Comparison of ENCODE assay signal across 25 cellular contexts in genomic region chr4:184190711-184191110, GRCh38. TPM values are rescaled to one million over a fixed set of nuclear protein-coding genes. Genes with fewer than 3 reads are reported as not detected.
DNase-seq lines count a peak whose midpoint lies in the region; ATAC-seq and TF ChIP-seq lines count a peak whose summit lies in the region.
"Had no signal": no experiment of that assay in that cellular context is flagged by ENCODE, and none has a peak within 500 bp of the region (broad histone marks: within the 10 kb centered on the region; RNA-seq: fewer than 3 reads in every experiment).

No MANE protein-coding gene starts in this region.

- H4K20me1 ChIP-seq in mammary epithelial cell (ENCODE audit: insufficient read depth, low read length), result no peaks in the 10 kb centered on the region

- peaks cover 23% of the 10 kb centered on the region for H3K79me1 ChIP-seq in trophoblast cell (ENCODE audit: low read length)

- dilution Hi-C loops in mammary epithelial cell (cut with HindIII; ENCODE audit: low sequenced_read_pairs), result no loop called here

- DNase-seq in MCF 10A (ENCODE audit: unreplicated experiment) (no peak), mammary epithelial cell (no peak), inferior parietal cortex (ENCODE audit: extremely low spot score) (peak; percentile 34), trophoblast cell (no peak), thyroid gland (no peak)
- DNase-seq in CD8-positive, alpha-beta T cell, result no peak
- DNase-seq: BE2C, Calu3, DND-41, NCI-H1048, NCI-H1417, NCI-H1694, NCI-H2081, NCI-H2227 treated with DMSO at 0.1 percent for 48 hours, NCI-H69, Right ventricle myocardium superior, RPMI8226 had no signal

- H3K9me3 ChIP-seq in mammary epithelial cell (replicated peaks; ENCODE audit: insufficient read depth, low read length), result no peaks in the 10 kb centered on the region
- peaks cover 2% of the 10 kb centered on the region for H3K9me3 ChIP-seq in trophoblast cell (ENCODE audit: insufficient read depth, low read depth, low read length)
- H3K9me3 ChIP-seq in thyroid gland, result no peaks in the 10 kb centered on the region
- H3K9me3 ChIP-seq in CD8-positive, alpha-beta T cell (ENCODE audit: low read length), result no peaks in the 10 kb centered on the region
- H3K9me3 ChIP-seq: BE2C had no signal

- POLR2A ChIA-PET in MCF 10A (lab: Yijun Ruan, JAX), result no interaction called here
- POLR2A ChIA-PET in CD8-positive, alpha-beta T cell (lab: Charles Lee), result no interaction called here

- H3K4me3 Mint-ChIP-seq in MCF 10A (ENCODE audit: unreplicated experiment), result no peak overlapping the region
- no peak overlapping the region for H3K4me3 Mint-ChIP-seq in CD8-positive, alpha-beta T cell
- H3K4me3 Mint-ChIP-seq: CD14-positive monocyte, IgD-negative memory B cell had no signal

- peak overlapping the region; percentile 81 for H2BK5ac ChIP-seq in trophoblast cell (ENCODE audit: low read depth, low read length, poor library complexity)

- peak overlapping the region; percentile 92 for H2BK120ac ChIP-seq in trophoblast cell (ENCODE audit: insufficient read depth, low read length, poor library complexity)

- WGBS in mammary epithelial cell (ENCODE audit: low coverage, missing lambda C conversion rate), result 95% methylated on average over 4 of the region's 4 CpGs
- no CpG with 5 or more reads among the region's 4 CpGs for WGBS in trophoblast cell (ENCODE audit: extremely low coverage, insufficient coverage, insufficient read length)
- 97 to 99% methylated on average over 4 of the region's 4 CpGs for WGBS in thyroid gland, 2 donors

- peak overlapping the region; percentile 95 for H4K91ac ChIP-seq in trophoblast cell (ENCODE audit: low read depth, low read length)

- H3K9ac ChIP-seq in mammary epithelial cell (ENCODE audit: insufficient read depth, low read length) (no peak overlapping the region), trophoblast cell (ENCODE audit: low read length) (no peak overlapping the region)
- H3K9ac ChIP-seq: KMS-11 had no signal

- in situ Hi-C loops in mammary epithelial cell (cut with MboI; ENCODE audit: low sequenced_read_pairs in 2 of 2), result no loop called here

- no peaks in the 10 kb centered on the region for H3K27me3 Mint-ChIP-seq in MCF 10A (ENCODE audit: insufficient read depth, unreplicated experiment)
- no peaks in the 10 kb centered on the region for H3K27me3 Mint-ChIP-seq in CD8-positive, alpha-beta T cell (ENCODE audit: low read depth)

- H3K27ac Mint-ChIP-seq in MCF 10A (ENCODE audit: low read depth, unreplicated experiment), result peak overlapping the region; percentile 22
- H3K27ac Mint-ChIP-seq in CD8-positive, alpha-beta T cell, result no peak overlapping the region
- H3K27ac Mint-ChIP-seq: CD14-positive monocyte, IgD-negative memory B cell had no signal

- peaks cover 4% of the 10 kb centered on the region for H3K4me1 ChIP-seq in mammary epithelial cell (ENCODE audit: insufficient read depth, low read length)
- peaks cover 13 to 15% of the 10 kb centered on the region in 2 experiments for H3K4me1 ChIP-seq in trophoblast cell (ENCODE audit: control insufficient read depth in 1 of 2, insufficient read depth in 2 of 2, low read length in 2 of 2)
- H3K4me1 ChIP-seq in thyroid gland, result no peaks in the 10 kb centered on the region
- H3K4me1 ChIP-seq in CD8-positive, alpha-beta T cell (ENCODE audit: insufficient read depth, low read length), result no peaks in the 10 kb centered on the region
- H3K4me1 ChIP-seq: BE2C had no signal

- H2AK5ac ChIP-seq in trophoblast cell (ENCODE audit: low read length), result peak overlapping the region; percentile 84

- no peak for TF ChIP-seq POLR2A in thyroid gland (IDR thresholded peaks at IDR 0.05)

- peak overlapping the region; percentile 82 for H4K8ac ChIP-seq in trophoblast cell (ENCODE audit: low read depth, low read length)

- no peaks in the 10 kb centered on the region for H3K79me2 ChIP-seq in mammary epithelial cell (ENCODE audit: insufficient read depth, low read length)
- no peaks in the 10 kb centered on the region for H3K79me2 ChIP-seq in trophoblast cell (ENCODE audit: control insufficient read depth, insufficient read depth, low read length, poor library complexity)

- H3K18ac ChIP-seq in trophoblast cell (ENCODE audit: low read length), result peak overlapping the region; percentile 94

- H2BK12ac ChIP-seq in trophoblast cell (ENCODE audit: low read length), result peak overlapping the region; percentile 99

- intact Hi-C loops in MCF 10A (cut with micrococcal nuclease), result no loop called here
- intact Hi-C loops in mammary epithelial cell (cut with micrococcal nuclease), result no loop called here
- intact Hi-C loops in thyroid gland (cut with DNase I), result no loop called here
- intact Hi-C loops in CD8-positive, alpha-beta T cell (cut with DNase I, micrococcal nuclease), result no loop called here

- peak overlapping the region; percentile 74 for H3K14ac ChIP-seq in trophoblast cell (ENCODE audit: low read length)

- H3K27ac ChIP-seq in mammary epithelial cell (ENCODE audit: insufficient read depth, low read depth, low read length) (no peak overlapping the region), trophoblast cell (ENCODE audit: low read depth, low read length) (peak overlapping the region; percentile 92), temporal lobe (ENCODE audit: low read depth, low read length) (peak overlapping the region; percentile 86), thyroid gland (no peak overlapping the region)
- H3K27ac ChIP-seq in CD8-positive, alpha-beta T cell (ENCODE audit: low read depth, low read length), result no peak overlapping the region
- H3K27ac ChIP-seq: 22Rv1, HL-60, KMS-11 had no signal

- H3K4me3 ChIP-seq in mammary epithelial cell (replicated peaks in 1 of 3; ENCODE audit: insufficient read depth in 1 of 3, low read depth in 2 of 3, low read length in 3 of 3) (no peak overlapping the region), trophoblast cell (ENCODE audit: low read depth, low read length) (no peak overlapping the region), thyroid gland (replicated peaks in 1 of 3) (no peak overlapping the region)
- H3K4me3 ChIP-seq in CD8-positive, alpha-beta T cell (ENCODE audit: low read depth, low read length), result no peak overlapping the region

- H2AFZ ChIP-seq in mammary epithelial cell (ENCODE audit: low read depth, low read length) (no peak overlapping the region), trophoblast cell (ENCODE audit: insufficient read depth, low read length, poor library complexity) (peak overlapping the region; percentile 21)

- no peak overlapping the region for H3K4me2 ChIP-seq in mammary epithelial cell (ENCODE audit: insufficient read depth, low read depth, low read length)
- no peak overlapping the region for H3K4me2 ChIP-seq in trophoblast cell (ENCODE audit: low read length)
- H3K4me2 ChIP-seq: KMS-11 had no signal

- peaks cover 6% of the 10 kb centered on the region for H3K4me1 Mint-ChIP-seq in MCF 10A (ENCODE audit: insufficient read depth, unreplicated experiment)
- H3K4me1 Mint-ChIP-seq in CD8-positive, alpha-beta T cell (ENCODE audit: low read depth), result no peaks in the 10 kb centered on the region
- H3K4me1 Mint-ChIP-seq: CD14-positive monocyte, IgD-negative memory B cell had no signal

- H3K27me3 ChIP-seq in mammary epithelial cell (ENCODE audit: insufficient read depth, low read length), result no peaks in the 10 kb centered on the region
- H3K27me3 ChIP-seq in trophoblast cell (ENCODE audit: insufficient read depth, low read length), result no peaks in the 10 kb centered on the region
- no peaks in the 10 kb centered on the region for H3K27me3 ChIP-seq in thyroid gland
- H3K27me3 ChIP-seq in CD8-positive, alpha-beta T cell (ENCODE audit: insufficient read depth, low read length), result no peaks in the 10 kb centered on the region
- H3K27me3 ChIP-seq: BE2C had no signal

- H3K23ac ChIP-seq in trophoblast cell (ENCODE audit: low read length), result no peak overlapping the region

- no peaks in the 10 kb centered on the region for H3K36me3 ChIP-seq in mammary epithelial cell (ENCODE audit: insufficient read depth, low read length)
- no peaks in the 10 kb centered on the region for H3K36me3 ChIP-seq in trophoblast cell (ENCODE audit: control insufficient read depth in 1 of 2, insufficient read depth in 2 of 2, low read length in 2 of 2)
- H3K36me3 ChIP-seq in thyroid gland, result no peaks in the 10 kb centered on the region
- H3K36me3 ChIP-seq in CD8-positive, alpha-beta T cell (ENCODE audit: insufficient read depth, low read length), result no peaks in the 10 kb centered on the region
- H3K36me3 ChIP-seq: BE2C had no signal

- no peaks in the 10 kb centered on the region for H3K36me3 Mint-ChIP-seq in MCF 10A (ENCODE audit: insufficient read depth, unreplicated experiment)
- no peaks in the 10 kb centered on the region for H3K36me3 Mint-ChIP-seq in CD8-positive, alpha-beta T cell
- H3K36me3 Mint-ChIP-seq: CD14-positive monocyte, IgD-negative memory B cell had no signal

- CTCF ChIA-PET in MCF 10A (lab: Yijun Ruan, JAX), result no interaction called here
- CTCF ChIA-PET in mammary epithelial cell (lab: Charles Lee; ENCODE audit: low non-redundant PET), result no interaction called here
- CTCF ChIA-PET in CD8-positive, alpha-beta T cell (lab: Charles Lee), result interaction anchor here (1.4 kb wide), 1 partner anchor 10 kb away, joined by 3 read pairs; no protein-coding TSS in a partner anchor

- H3K4ac ChIP-seq in trophoblast cell (ENCODE audit: low read depth, low read length), result peak overlapping the region; percentile 52

- BruUV-seq in MCF 10A (replicated peaks; lab: Mats Ljungman, UMichigan) (no TSS peak), mammary epithelial cell (replicated peaks; lab: Mats Ljungman, UMichigan) (no TSS peak)

- TF ChIP-seq CTCF in MCF 10A (IDR thresholded peaks at IDR 0.05; ENCODE audit: unreplicated experiment) (no peak), mammary epithelial cell (conservative IDR thresholded peaks at IDR 0.05 in 1 of 2, IDR thresholded peaks at IDR 0.05 in 1 of 2; ENCODE audit: extremely low read depth in 1 of 2, insufficient read depth in 1 of 2, low read depth in 1 of 2, low read length in 2 of 2) (no peak), thyroid gland (IDR thresholded peaks at IDR 0.05) (no peak)
- no peak for TF ChIP-seq CTCF in CD8-positive, alpha-beta T cell (IDR thresholded peaks at IDR 0.05)

- H3K9me3 Mint-ChIP-seq in MCF 10A (ENCODE audit: unreplicated experiment), result no peaks in the 10 kb centered on the region
- no peaks in the 10 kb centered on the region for H3K9me3 Mint-ChIP-seq in CD8-positive, alpha-beta T cell

- no peak overlapping the region for H4K12ac ChIP-seq in trophoblast cell (ENCODE audit: low read depth, low read length)

- ATAC-seq in CD8-positive, alpha-beta T cell, result no peak
- ATAC-seq in HG03354 (IDR thresholded peaks at IDR 0.05; ENCODE audit: poor library complexity, severe bottlenecking, unreplicated experiment), result no peak

RNA-seq across cellular contexts. Expression of gene ENPP6, which starts 27.0 kb away (rescaled TPM):
- not detected in 2 replicates for total RNA-seq in MCF 10A (2022)
- under 1 TPM in 1 of 2 donors, not detected in 1; 0.33 TPM for total RNA-seq in mammary epithelial cell
- polyA plus RNA-seq in mammary epithelial cell, result 0.01 TPM
- polyA minus RNA-seq in mammary epithelial cell, result not detected
- polyA plus RNA-seq in trophoblast cell (2013), result 0.15 and 0.28 TPM in 2 replicates
- 2.2 TPM for total RNA-seq in temporal lobe
- total RNA-seq in thyroid gland, result under 1 TPM in 1 of 4 donors, not detected in 3; 0.45 TPM
- total RNA-seq in CD8-positive, alpha-beta T cell, result not detected
- total RNA-seq: Calu3, NCI-H460, Right ventricle myocardium superior had no signal
- polyA plus RNA-seq: IgD-negative memory B cell had no signal

Comparison
In these comparisons a context has a peak if more than half of its experiments do, and no peak if none do; other contexts are left out.
1. H3K27ac ChIP-seq: peak in trophoblast cell (single experiment) and temporal lobe (single experiment); none in mammary epithelial cell (single experiment), thyroid gland (0 of 3) and CD8-positive, alpha-beta T cell (single experiment).